Comparison of ENCODE assay signal across 8 cellular contexts in the genomic region with DNA sequence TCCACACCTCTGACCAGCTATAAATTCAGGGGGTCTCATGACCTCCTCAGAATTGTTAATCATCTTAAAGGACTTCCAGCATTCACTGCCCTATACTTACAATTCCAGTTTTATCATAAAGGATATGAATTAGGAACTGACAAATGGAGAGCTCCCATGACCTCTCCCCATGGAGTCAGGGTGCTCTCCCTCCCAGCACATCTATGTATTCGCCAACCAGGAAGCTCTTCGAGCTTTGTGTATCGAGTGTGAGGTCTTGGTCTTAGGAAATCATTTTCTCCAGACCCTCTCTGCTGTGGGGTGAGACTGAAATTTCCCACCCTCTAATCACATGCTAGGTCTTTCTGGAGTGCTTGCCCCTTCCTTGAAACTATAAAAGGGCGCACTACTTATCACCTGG.
"Had no signal": no experiment of that assay in that cellular context is flagged by ENCODE, and none has a peak within 500 bp of the region (broad histone marks: within the 10 kb centered on the region; RNA-seq: fewer than 3 reads in every experiment).

No MANE protein-coding gene starts in this region.

- ATAC-seq: HCT116 had no signal

- H3K27ac ChIP-seq: GM23248 had no signal

- H2AFZ ChIP-seq: GM23248 had no signal

- H3K9me3 Mint-ChIP-seq: H9 had no signal

- DNase-seq: GM23248, GOT3, H7, H9, HCEC 1CT, HFFc6 had no signal

- H3K9me3 ChIP-seq: HAP-1 had no signal

- H3K4me3 Mint-ChIP-seq: H9, HFFc6 had no signal

- H3K4me3 ChIP-seq: GM23248, HAP-1 had no signal

- H3K27ac Mint-ChIP-seq: HFFc6 had no signal

- H3K36me3 ChIP-seq: HAP-1 had no signal
